ENCODE assay signal across 20 cellular contexts in the genomic region with DNA sequence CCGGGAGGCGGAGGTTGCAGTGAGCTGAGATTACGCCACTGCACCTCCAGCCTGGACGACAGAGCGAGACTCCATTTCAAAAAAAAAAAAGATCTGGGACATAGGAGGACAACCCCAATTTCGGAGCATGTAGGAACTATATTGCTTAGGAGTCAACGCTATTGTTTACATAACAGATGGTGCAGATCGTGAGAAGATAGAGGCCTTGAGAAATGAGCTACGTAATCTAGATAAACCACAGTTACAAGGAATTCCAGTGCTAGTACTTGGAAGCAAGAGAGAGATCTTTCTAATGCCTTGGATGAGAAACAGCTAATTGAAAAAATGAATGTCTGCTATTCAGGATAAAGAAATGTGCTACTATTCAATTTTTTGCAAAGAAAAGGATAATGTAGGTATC. TPM values are rescaled to one million over a fixed set of nuclear protein-coding genes. Genes with fewer than 3 reads are reported as not detected.
DNase-seq lines count a peak whose midpoint lies in the region; ATAC-seq, FAIRE-seq and TF ChIP-seq lines count a peak whose summit lies in the region.
"Had no signal": no experiment of that assay in that cellular context is flagged by ENCODE, and none has a peak within 500 bp of the region (broad histone marks: within the 10 kb centered on the region; RNA-seq: fewer than 3 reads in every experiment).

No MANE protein-coding gene starts in this region.

- WGBS in K562 (ENCODE audit: insufficient coverage, low coverage, missing lambda C conversion rate) = 48% methylated on average over 9 of the region's 9 CpGs
- 77% methylated on average over 9 of the region's 9 CpGs for whole genome bisulfite sequencing in mesenchymal stem cell

- no peak overlapping the region for H3K23ac ChIP-seq in mesenchymal stem cell (ENCODE audit: low read length in 2 of 2)

- no peak overlapping the region for H2AK5ac ChIP-seq in mesenchymal stem cell (ENCODE audit: low read length, severe bottlenecking)

- H3K4me1 Mint-ChIP-seq in activated naive CD8-positive, alpha-beta T cell treated with anti-CD3 and anti-CD28 coated beads, Interleukin-2, amount 50 U/mL, for 24 hours = no peaks in the 10 kb centered on the region

- no peak overlapping the region for H3K4ac ChIP-seq in mesenchymal stem cell (ENCODE audit: low read depth in 1 of 2, low read length in 2 of 2)

- no peaks in the 10 kb centered on the region for H3K36me3 Mint-ChIP-seq in activated naive CD8-positive, alpha-beta T cell treated with anti-CD3 and anti-CD28 coated beads, Interleukin-2, amount 50 U/mL, for 24 hours (ENCODE audit: low read depth)

- H2AFZ ChIP-seq in K562 (ENCODE audit: low read depth, low read length) = no peak overlapping the region
- no peak overlapping the region for H2AFZ ChIP-seq in mesenchymal stem cell (ENCODE audit: low read depth, low read length)
- H2AFZ ChIP-seq: GM23248 had no signal

- H3K79me1 ChIP-seq in mesenchymal stem cell (replicated peaks; ENCODE audit: low read length, poor library complexity, severe bottlenecking) = peaks cover 10% of the 10 kb centered on the region

- H3K27ac Mint-ChIP-seq in activated naive CD8-positive, alpha-beta T cell treated with anti-CD3 and anti-CD28 coated beads, Interleukin-2, amount 50 U/mL, for 24 hours = no peak overlapping the region
- H3K27ac Mint-ChIP-seq: B cell; CD8-positive, alpha-beta T cell; IgD-negative memory B cell had no signal

- H3K9me1 ChIP-seq in K562 (ENCODE audit: control insufficient read depth, insufficient read depth, low read length) = no peaks in the 10 kb centered on the region

- H3K9me3 ChIP-seq in Peyer's patch = no peaks in the 10 kb centered on the region
- no peaks in the 10 kb centered on the region for H3K9me3 ChIP-seq in K562 (replicated peaks; ENCODE audit: control insufficient read depth, insufficient read depth, low read depth, low read length)
- H3K9me3 ChIP-seq in mesenchymal stem cell (ENCODE audit: control insufficient read depth, low read length) = no peaks in the 10 kb centered on the region
- H3K9me3 ChIP-seq: BLaER1 treated with 17β-estradiol and CSF1 and Interleukin-3, amounts not matched to agents 10 nM and 100 nM; HAP-1 had no signal

- H2BK5ac ChIP-seq in mesenchymal stem cell (ENCODE audit: low read depth, low read length, poor library complexity, severe bottlenecking) = no peak overlapping the region

- intact Hi-C loops in K562 (cut with micrococcal nuclease) = no loop called here

- TF ChIP-seq CTCF in Peyer's patch (IDR thresholded peaks at IDR 0.05) (no peak), K562 (IDR thresholded peaks at IDR 0.05 in 2 of 3, conservative IDR thresholded peaks at IDR 0.05 in 1 of 3; ENCODE audit: insufficient read depth in 2 of 3, low read depth in 1 of 3, low read length in 3 of 3) (no peak)

- no peaks in the 10 kb centered on the region; the same call in 2 of the 3 replicates for H3K79me2 ChIP-seq in K562 (ENCODE audit: control insufficient read depth, insufficient read depth, low read length)

- no peaks in the 10 kb centered on the region for H3K9me3 Mint-ChIP-seq in activated naive CD8-positive, alpha-beta T cell treated with anti-CD3 and anti-CD28 coated beads, Interleukin-2, amount 50 U/mL, for 24 hours
- H3K9me3 Mint-ChIP-seq: CD8-positive, alpha-beta T cell; IgD-negative memory B cell had no signal

- H3K4me3 Mint-ChIP-seq in activated naive CD8-positive, alpha-beta T cell treated with anti-CD3 and anti-CD28 coated beads, Interleukin-2, amount 50 U/mL, for 24 hours = no peak overlapping the region
- H3K4me3 Mint-ChIP-seq: B cell; CD8-positive, alpha-beta T cell; IgD-negative memory B cell had no signal

- H2BK120ac ChIP-seq in mesenchymal stem cell (ENCODE audit: low read depth, low read length) = no peak overlapping the region

- H3K9ac ChIP-seq in K562 (ENCODE audit: insufficient read depth in 1 of 2, low read depth in 2 of 2, low read length in 2 of 2) (no peak overlapping the region), mesenchymal stem cell (ENCODE audit: low read length) (no peak overlapping the region)
- H3K9ac ChIP-seq: BLaER1 treated with 17β-estradiol and CSF1 and Interleukin-3, amounts not matched to agents 10 nM and 100 nM; GM23248 had no signal

- H3K4me2 ChIP-seq in K562 (ENCODE audit: insufficient read depth, low read length) = no peak overlapping the region
- no peak overlapping the region for H3K4me2 ChIP-seq in mesenchymal stem cell (ENCODE audit: low read length, poor library complexity, severe bottlenecking)
- H3K4me2 ChIP-seq: BLaER1 treated with 17β-estradiol and CSF1 and Interleukin-3, amounts not matched to agents 10 nM and 100 nM had no signal

- TF ChIP-seq RAD21 in K562 (CRISPR knock-in tag; conservative IDR thresholded peaks at IDR 0.05 in 1 of 2, IDR thresholded peaks at IDR 0.05 in 1 of 2) = no peak

- H4K20me1 ChIP-seq in K562 (replicated peaks; ENCODE audit: control insufficient read depth, insufficient read depth, low read length) = no peaks in the 10 kb centered on the region

- H4K8ac ChIP-seq in mesenchymal stem cell (ENCODE audit: low read length) = no peak overlapping the region

- H3K4me1 ChIP-seq in Peyer's patch (peaks cover 0 to 44% (median 2%) of the 10 kb centered on the region in 4 donors), K562 (replicated peaks in 1 of 2; ENCODE audit: control insufficient read depth in 2 of 2, insufficient read depth in 2 of 2, low read length in 2 of 2) (peaks cover 27 to 31% of the 10 kb centered on the region in 2 experiments; a peak in 4 of 5 replicates), mesenchymal stem cell (ENCODE audit: control insufficient read depth, insufficient read depth, low read depth, low read length) (peaks cover 10% of the 10 kb centered on the region)
- H3K4me1 ChIP-seq: HAP-1 had no signal

- POLR2A ChIA-PET in K562 (lab: Yijun Ruan, JAX) = interaction anchor here (0.6 to 2.0 kb wide), 11 partner anchors 9 to 82 kb away, joined by 3 to 9 read pairs (median 4); no protein-coding TSS in a partner anchor

- CTCF ChIA-PET in K562 (lab: Yijun Ruan, JAX; ENCODE audit: low intra/inter-chr PET ratio) = no interaction called here

- H3K27ac ChIP-seq in Peyer's patch (peak overlapping the region in 3 of 4 donors; percentile 53 to 83 (median 59)), K562 (ENCODE audit: extremely low read depth, low read depth, low read length) (no peak overlapping the region), mesenchymal stem cell (ENCODE audit: low read length, poor library complexity, severe bottlenecking) (no peak overlapping the region)
- H3K27ac ChIP-seq: BLaER1 treated with 17β-estradiol and CSF1 and Interleukin-3, amounts not matched to agents 10 nM and 100 nM; GM23248 had no signal

- H3K18ac ChIP-seq in mesenchymal stem cell (ENCODE audit: low read depth in 1 of 2, low read length in 2 of 2) = no peak overlapping the region

- no peak for FAIRE-seq in K562 (lab: Jason Lieb, UNC)
- FAIRE-seq: GM12892, GM18507, HTR-8/SVneo had no signal

- DNase-seq in EH (ENCODE audit: low read depth) (peak; percentile 45), Peyer's patch (no peak), K562 (ENCODE audit: extremely low read depth in 1 of 4, low spot score in 3 of 4) (no peak), mesenchymal stem cell (peak; percentile 87), iPS-NIHi7 (ENCODE audit: extremely low spot score) (no peak), hippocampal formation (lab: John Stamatoyannopoulos, UW) (no peak)
- no peak for DNase-seq in activated naive CD8-positive, alpha-beta T cell treated with anti-CD3 and anti-CD28 coated beads, Interleukin-2, amount 50 U/mL, for 24 hours
- DNase-seq in stimulated activated naive CD4-positive, alpha-beta T cell treated with Interleukin-2 at 50 U/mL for 16 hours (lab: John Stamatoyannopoulos, UW) = no peak
- DNase-seq: Calu3; CD8-positive, alpha-beta T cell; GDM1; GM23248; KG1 had no signal

- no peak for ATAC-seq in K562
- no peak for ATAC-seq in activated naive CD8-positive, alpha-beta T cell treated with anti-CD3 and anti-CD28 coated beads, Interleukin-2, amount 50 U/mL, for 24 hours
- ATAC-seq: CD8-positive, alpha-beta T cell had no signal

- in situ Hi-C loops in K562 (cut with MboI) = no loop called here

- BruUV-seq in K562 (replicated peaks; lab: Mats Ljungman, UMichigan) = no TSS peak

- H2BK12ac ChIP-seq in mesenchymal stem cell (ENCODE audit: low read length in 2 of 2) = no peak overlapping the region

- H3K27me3 ChIP-seq in Peyer's patch = no peaks in the 10 kb centered on the region
- H3K27me3 ChIP-seq in K562 (ENCODE audit: control insufficient read depth in 2 of 2, insufficient read depth in 2 of 2, low read length in 2 of 2) = no peaks in the 10 kb centered on the region
- H3K27me3 ChIP-seq in mesenchymal stem cell (ENCODE audit: control insufficient read depth in 1 of 2, insufficient read depth in 1 of 2, low read length in 2 of 2) = no peaks in the 10 kb centered on the region
- H3K27me3 ChIP-seq: BLaER1 treated with 17β-estradiol and CSF1 and Interleukin-3, amounts not matched to agents 10 nM and 100 nM had no signal

- no peak overlapping the region for H4K91ac ChIP-seq in mesenchymal stem cell (ENCODE audit: low read length)

- no peak overlapping the region for H2BK15ac ChIP-seq in mesenchymal stem cell (ENCODE audit: low read depth, poor library complexity, severe bottlenecking)

- TF ChIP-seq POLR2A in Peyer's patch (IDR thresholded peaks at IDR 0.05) (no peak), K562 (conservative IDR thresholded peaks at IDR 0.05) (no peak)

- no peaks in the 10 kb centered on the region for H3K27me3 Mint-ChIP-seq in activated naive CD8-positive, alpha-beta T cell treated with anti-CD3 and anti-CD28 coated beads, Interleukin-2, amount 50 U/mL, for 24 hours
- H3K27me3 Mint-ChIP-seq: B cell, IgD-negative memory B cell had no signal

- H3K36me3 ChIP-seq in Peyer's patch (peaks cover 0 to 7% (median 0%) of the 10 kb centered on the region in 3 donors), K562 (ENCODE audit: control insufficient read depth, insufficient read depth, low read length) (peaks cover 22% of the 10 kb centered on the region; the same call in 2 of the 3 replicates), mesenchymal stem cell (ENCODE audit: control insufficient read depth in 1 of 2, insufficient read depth in 2 of 2, low read depth in 1 of 2, low read length in 2 of 2) (peaks cover 18 to 49% of the 10 kb centered on the region in 2 experiments)
- H3K36me3 ChIP-seq: HAP-1 had no signal

- no peak overlapping the region for H3K4me3 ChIP-seq in Peyer's patch
- H3K4me3 ChIP-seq in K562 = no peak overlapping the region
- no peak overlapping the region for H3K4me3 ChIP-seq in mesenchymal stem cell (ENCODE audit: insufficient read depth in 1 of 2, low read depth in 1 of 2, low read length in 2 of 2)
- H3K4me3 ChIP-seq: BLaER1 treated with 17β-estradiol and CSF1 and Interleukin-3, amounts not matched to agents 10 nM and 100 nM; GM23248; HAP-1 had no signal

- no peak; the same call in 1 of the 2 replicates for TF ChIP-seq EP300 in K562 (IDR thresholded peaks at IDR 0.05; ENCODE audit: low read length)

- no peak overlapping the region for H3K14ac ChIP-seq in mesenchymal stem cell (ENCODE audit: low read length in 2 of 2)

RNA-seq across cellular contexts. Expression of gene TBC1D2, which starts 20.3 kb away (rescaled TPM):
- total RNA-seq in Peyer's patch = 10 to 100 TPM; 28.1 to 68.8 (median 48.4) TPM
- 7.6 and 15.3 TPM in 2 replicates for total RNA-seq in K562 (2011; cell fraction: chromatin; rRNA removed; ENCODE audit: low replicate concordance)
- total RNA-seq in K562 (2011; cell fraction: nucleolus; rRNA removed) = 9.9 and 12.0 TPM in 2 replicates
- total RNA-seq in K562 (2011; cell fraction: nucleoplasm; rRNA removed) = 6.6 and 7.3 TPM in 2 replicates
- total RNA-seq in K562 (2014; rRNA removed) = 5.3 and 6.1 TPM in 2 replicates
- total RNA-seq in K562 (2014; rRNA removed; fragmentation: Illumina TruSeq; extraction: Trizol) = 1.4 and 1.8 TPM in 2 replicates
- total RNA-seq in K562 (2015; rRNA removed; fragmentation: Illumina TruSeq; extraction: Trizol) = 3.2 and 3.8 TPM in 2 replicates
- total RNA-seq in K562 (2021) = 6.1 and 7.0 TPM in 2 replicates
- polyA plus RNA-seq in K562 (2011; rRNA removed) = 2.5 and 3.5 TPM in 2 replicates
- polyA plus RNA-seq in K562 (2011; cell fraction: cytosol; rRNA removed) = 2.7 and 8.4 TPM in 2 replicates
- 5.7 and 10.1 TPM in 2 replicates for polyA plus RNA-seq in K562 (2011; cell fraction: nucleus; rRNA removed)
- 4.8 and 7.1 TPM in 2 replicates for polyA plus RNA-seq in K562 (2012)
- 2.2 and 3.9 TPM in 2 replicates for polyA plus RNA-seq in K562 (2014; fragmentation: Illumina TruSeq; extraction: Trizol)
- under 1 TPM; 0.10 to 0.21 TPM for polyA plus RNA-seq in K562 (2014; fragmentation: Nextera tagmentation; extraction: Ambion mirVana)
- 5.2 and 5.4 TPM in 2 replicates for polyA plus RNA-seq in K562 (2014; rRNA removed)
- polyA minus RNA-seq in K562 (2011; rRNA and poly(A)+ RNA removed) = 2.8 and 4.0 TPM in 2 replicates
- polyA minus RNA-seq in K562 (2011; cell fraction: cytosol; rRNA and poly(A)+ RNA removed) = 4.3 and 4.5 TPM in 2 replicates
- 4.8 and 5.6 TPM in 2 replicates for polyA minus RNA-seq in K562 (2011; cell fraction: nucleus; rRNA and poly(A)+ RNA removed)
- polyA plus RNA-seq in mesenchymal stem cell (2013, experiment 1 of 2) = 28.4 TPM
- 27.5 TPM for polyA plus RNA-seq in mesenchymal stem cell (2013, experiment 2 of 2)

RNA-seq across cellular contexts. Expression of gene CORO2A, which starts 42.7 kb away (rescaled TPM):
- total RNA-seq in Peyer's patch (10 to 100 TPM; 15.7 to 99.6 (median 91.9) TPM), K562 (2014; rRNA removed) (13.4 and 20.8 TPM in 2 replicates), K562 (2014; rRNA removed; fragmentation: Illumina TruSeq; extraction: Trizol) (17.5 and 20.0 TPM in 2 replicates), K562 (2015; rRNA removed; fragmentation: Illumina TruSeq; extraction: Trizol) (16.3 and 16.5 TPM in 2 replicates), K562 (2021) (21.1 and 21.3 TPM in 2 replicates)
- 10.6 and 16.2 TPM in 2 replicates for total RNA-seq in K562 (2011; cell fraction: chromatin; rRNA removed; ENCODE audit: low replicate concordance)
- 11.2 and 12.9 TPM in 2 replicates for total RNA-seq in K562 (2011; cell fraction: nucleolus; rRNA removed)
- 11.4 and 11.6 TPM in 2 replicates for total RNA-seq in K562 (2011; cell fraction: nucleoplasm; rRNA removed)
- polyA plus RNA-seq in K562 (2011; rRNA removed) (13.2 and 18.7 TPM in 2 replicates), K562 (2014; fragmentation: Illumina TruSeq; extraction: Trizol) (23.5 and 26.6 TPM in 2 replicates), K562 (2014; fragmentation: Nextera tagmentation; extraction: Ambion mirVana) (10 to 100 TPM in 1 of 2 experiments, 1 to 10 TPM in 1; 9.5 to 12.2 TPM), K562 (2014; rRNA removed) (18.0 and 20.3 TPM in 2 replicates)
- polyA plus RNA-seq in K562 (2011; cell fraction: cytosol; rRNA removed) = 15.4 and 25.7 TPM in 2 replicates
- polyA plus RNA-seq in K562 (2011; cell fraction: nucleus; rRNA removed) = 8.4 and 15.2 TPM in 2 replicates
- 14.3 and 16.8 TPM in 2 replicates for polyA plus RNA-seq in K562 (2012)
- polyA minus RNA-seq in K562 (2011; rRNA and poly(A)+ RNA removed) = 13.1 and 21.5 TPM in 2 replicates
- 8.4 and 12.5 TPM in 2 replicates for polyA minus RNA-seq in K562 (2011; cell fraction: cytosol; rRNA and poly(A)+ RNA removed)
- 4.7 and 5.2 TPM in 2 replicates for polyA minus RNA-seq in K562 (2011; cell fraction: nucleus; rRNA and poly(A)+ RNA removed)
- polyA plus RNA-seq in mesenchymal stem cell (2013, experiment 1 of 2) = 2.3 TPM
- polyA plus RNA-seq in mesenchymal stem cell (2013, experiment 2 of 2) = 2.3 TPM

Comparison
In these comparisons a context has a peak if more than half of its experiments do, and no peak if none do; other contexts are left out.
1. DNase-seq: peak in EH (single experiment) and mesenchymal stem cell (single experiment); none in Peyer's patch (0 of 3), K562 (0 of 4), activated naive CD8-positive, alpha-beta T cell treated with anti-CD3 and anti-CD28 coated beads, Interleukin-2, amount 50 U/mL, for 24 hours (single experiment), stimulated activated naive CD4-positive, alpha-beta T cell treated with Interleukin-2 at 50 U/mL for 16 hours (single experiment), iPS-NIHi7 (single experiment) and hippocampal formation (0 of 2).
2. H3K27ac ChIP-seq: peak in Peyer's patch (3 of 4); none in K562 (single experiment) and mesenchymal stem cell (single experiment).